In genomic region chr11:113896156-113896879, GRCh38 we compare ENCODE assay signal across 9 cellular contexts. TPM values are rescaled to one million over a fixed set of nuclear protein-coding genes. Genes with fewer than 3 reads are reported as not detected.
DNase-seq lines count a peak whose midpoint lies in the region; ATAC-seq, FAIRE-seq and TF ChIP-seq lines count a peak whose summit lies in the region.
"Had no signal": no experiment of that assay in that cellular context is flagged by ENCODE, and none has a peak within 500 bp of the region (broad histone marks: within the 10 kb centered on the region; RNA-seq: fewer than 3 reads in every experiment).

No MANE protein-coding gene starts in this region.

- H3K27ac ChIP-seq in C4-2B = peak overlapping the region; percentile 34; the same call in 1 of the 2 replicates
- H3K27ac ChIP-seq: epithelial cell of prostate had no signal

- DNase-seq in GM19239 (ENCODE audit: insufficient read length, low spot score) (no peak), NCI-H2227 treated with DMSO at 0.1 percent for 48 hours (lab: John Stamatoyannopoulos, UW) (peak; percentile 62), foreskin fibroblast (peak; percentile 31 to 74), osteocyte (ENCODE audit: extremely low spot score, unreplicated experiment) (no peak), cortex of kidney (lab: John Stamatoyannopoulos, UW) (no peak)
- peak; percentile 32 for DNase-seq in activated CD8-positive, alpha-beta memory T cell treated with anti-CD3 and anti-CD28 coated beads, Interleukin-2, amount 50 U/mL, for 4 hours

- H3K27ac Mint-ChIP-seq in osteocyte (ENCODE audit: unreplicated experiment) = no peak overlapping the region

- ATAC-seq in GM19351 (IDR thresholded peaks at IDR 0.05; ENCODE audit: unreplicated experiment) = no peak

- H3K4me1 Mint-ChIP-seq in osteocyte (ENCODE audit: unreplicated experiment) = no peaks in the 10 kb centered on the region

- H3K4me3 Mint-ChIP-seq in osteocyte (ENCODE audit: unreplicated experiment) = no peak overlapping the region

- TF ChIP-seq CTCF in C4-2B (conservative IDR thresholded peaks at IDR 0.05) = peak; percentile 87
- TF ChIP-seq CTCF in foreskin fibroblast (IDR thresholded peaks at IDR 0.05; ENCODE audit: low read depth, low read length) = peak; percentile 75
- peak; percentile 81 for TF ChIP-seq CTCF in osteocyte (IDR thresholded peaks at IDR 0.05)

- H3K9me3 Mint-ChIP-seq in osteocyte (ENCODE audit: unreplicated experiment) = no peaks in the 10 kb centered on the region

- no peaks in the 10 kb centered on the region for H3K36me3 Mint-ChIP-seq in osteocyte (ENCODE audit: unreplicated experiment)

- no peak overlapping the region for H3K4me3 ChIP-seq in foreskin fibroblast (ENCODE audit: low read depth in 1 of 2, low read length in 2 of 2)

- H3K27me3 Mint-ChIP-seq in osteocyte (ENCODE audit: unreplicated experiment) = peaks cover 35% of the 10 kb centered on the region

- FAIRE-seq in GM19239 (lab: Jason Lieb, UNC) = peak; percentile 94

RNA-seq across cellular contexts. Expression of gene HTR3B, which starts 8.3 kb away (rescaled TPM):
- not detected in 2 replicates for total RNA-seq in osteocyte

RNA-seq across cellular contexts. Expression of gene USP28, which starts 20.9 kb away (rescaled TPM):
- total RNA-seq in osteocyte = 37.2 and 39.9 TPM in 2 replicates

Comparison
In these comparisons a context has a peak if more than half of its experiments do, and no peak if none do; other contexts are left out.
1. DNase-seq: peak in NCI-H2227 treated with DMSO at 0.1 percent for 48 hours (single experiment), activated CD8-positive, alpha-beta memory T cell treated with anti-CD3 and anti-CD28 coated beads, Interleukin-2, amount 50 U/mL, for 4 hours (single experiment) and foreskin fibroblast (2 of 2); none in GM19239 (single experiment), osteocyte (single experiment) and cortex of kidney (single experiment).
2. Peak in every context shown above with its lines, with median percentiles within 50 percentile points of each other: CTCF ChIP-seq.